In genomic region chr5:55064523-55064922, GRCh38 we compare ENCODE assay signal across 29 cellular contexts. TPM values are rescaled to one million over a fixed set of nuclear protein-coding genes. Genes with fewer than 3 reads are reported as not detected.
"Had no signal": no experiment of that assay in that cellular context is flagged by ENCODE, and none has a peak within 500 bp of the region (broad histone marks: within the 10 kb centered on the region; RNA-seq: fewer than 3 reads in every experiment).

No MANE protein-coding gene starts in this region.

- H3K27ac Mint-ChIP-seq: naive B cell; stimulated activated memory B cell treated with anti-CD40 and anti-IgM and Interleukin-4, amounts not matched to agents 10 μg/mL and 1 μg/mL and 100 μg/mL, for 72 hours had no signal

- ATAC-seq: esophagus mucosa; heart left ventricle; sciatic nerve; stimulated activated memory B cell treated with anti-CD40 and anti-IgM and Interleukin-4, amounts not matched to agents 10 μg/mL and 1 μg/mL and 100 μg/mL, for 72 hours had no signal

- FAIRE-seq: endometrium, frontal cortex, islet of Langerhans had no signal

- DNase-seq: cortex of kidney; dorsolateral prefrontal cortex; effector CD8-positive, alpha-beta T cell; heart left ventricle; hippocampal formation; kidney glomerular epithelial cell; mesendoderm; naive B cell; posterior cingulate gyrus; spleen; stimulated activated CD4-positive, alpha-beta T cell treated with anti-CD3 and anti-CD28 coated beads, Interleukin-15, amount 100 ng/mL, for 24 hours; stimulated activated CD4-positive, alpha-beta T cell treated with anti-CD3 and anti-CD28 coated beads, Interleukin-1b, Interleukin-23, amount 100 ng/mL, for 48 hours; stimulated activated CD4-positive, alpha-beta T cell treated with anti-CD3 and anti-CD28 coated beads, Interleukin-4, amount 100 ng/mL, for 24 hours; stomach; substantia nigra; transverse colon had no signal

- H3K4me3 Mint-ChIP-seq: naive B cell; stimulated activated memory B cell treated with anti-CD40 and anti-IgM and Interleukin-4, amounts not matched to agents 10 μg/mL and 1 μg/mL and 100 μg/mL, for 72 hours had no signal

- H3K36me3 Mint-ChIP-seq: naive B cell; stimulated activated memory B cell treated with anti-CD40 and anti-IgM and Interleukin-4, amounts not matched to agents 10 μg/mL and 1 μg/mL and 100 μg/mL, for 72 hours had no signal

- H3K4me1 Mint-ChIP-seq: naive B cell had no signal

RNA-seq across cellular contexts. Expression of gene GZMA, which starts 37.9 kb away (rescaled TPM):
- total RNA-seq: fibroblast of lung, glomerular endothelial cell, lung microvascular endothelial cell, osteocyte had no signal
- polyA plus RNA-seq: fibroblast of lung, neural cell had no signal

RNA-seq across cellular contexts. Expression of gene GZMK, which starts 40.5 kb away (rescaled TPM):
- total RNA-seq: esophagus mucosa, fibroblast of lung, frontal cortex, glomerular endothelial cell, lung microvascular endothelial cell, osteocyte, pulmonary artery endothelial cell, skeletal muscle tissue, stomach had no signal
- polyA plus RNA-seq: fibroblast of lung, neural cell had no signal
